In the genomic region with DNA sequence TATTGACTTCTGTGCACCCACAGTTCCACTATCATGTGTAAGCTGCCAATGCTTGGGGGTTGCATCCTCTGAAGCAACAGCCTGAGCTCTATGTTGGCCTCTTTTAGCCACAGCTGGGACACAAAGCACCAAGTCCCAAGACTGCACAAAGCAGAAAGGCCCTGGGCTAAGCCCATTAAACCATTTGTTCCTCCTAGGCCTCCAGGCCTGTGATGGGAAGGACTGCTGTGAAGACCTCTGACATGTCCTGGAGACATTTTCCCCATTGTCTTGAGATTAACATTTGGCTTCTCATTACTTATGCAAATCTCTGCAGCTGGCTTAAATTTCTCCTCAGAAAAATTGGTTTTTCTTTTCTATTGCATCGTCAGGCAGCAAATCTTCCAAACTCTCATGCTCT, we compare ENCODE assay signal across 17 cellular contexts.
A peak's percentile ranks its signal among the peaks of the same experiment; 100 is the strongest.
DNase-seq lines count a peak whose midpoint lies in the region; ATAC-seq and TF ChIP-seq lines count a peak whose summit lies in the region.
"Had no signal": no experiment of that assay in that cellular context is flagged by ENCODE, and none has a peak within 500 bp of the region (broad histone marks: within the 10 kb centered on the region; RNA-seq: fewer than 3 reads in every experiment).

No MANE protein-coding gene starts in this region.

- POLR2A ChIA-PET in HEK293 (lab: Yijun Ruan, JAX): no interaction called here
- POLR2A ChIA-PET in WTC11 (lab: Charles Lee): no interaction called here

- H3K27ac Mint-ChIP-seq in WTC11 (no peak overlapping the region), endodermal cell (no peak overlapping the region)
- H3K27ac Mint-ChIP-seq: CD14-positive monocyte, H9 had no signal

- WGBS in endodermal cell (ENCODE audit: insufficient coverage in 1 of 2, insufficient read length in 1 of 2), 2 experiments: 92 to 93% methylated on average over 1 of the region's 1 CpG
- WGBS in ovary, 3 donors: 89 to 95% (median 92%) methylated on average over 1 of the region's 1 CpG

- H3K9ac ChIP-seq in endodermal cell (ENCODE audit: extremely low read depth, low read length, poor library complexity, severe bottlenecking): no peak overlapping the region
- H3K9ac ChIP-seq: BLaER1, GM23248, KMS-11 had no signal

- H3K36me3 Mint-ChIP-seq in WTC11: peaks cover 37% of the 10 kb centered on the region
- no peaks in the 10 kb centered on the region for H3K36me3 Mint-ChIP-seq in endodermal cell (ENCODE audit: low read depth)
- H3K36me3 Mint-ChIP-seq: CD14-positive monocyte had no signal

- DNase-seq in DMS 273 (lab: John Stamatoyannopoulos, UW; ENCODE audit: unreplicated experiment): peak; percentile 13
- DNase-seq in DMS 273 treated with DMSO at 0.1 percent for 48 hours (lab: John Stamatoyannopoulos, UW): no peak
- DNase-seq in WTC11 (ENCODE audit: low spot score): peak; percentile 14
- DNase-seq in endodermal cell: no peak
- DNase-seq in NCI-H2196 (lab: John Stamatoyannopoulos, UW; ENCODE audit: unreplicated experiment): no peak
- DNase-seq in ovary: no peak
- DNase-seq: CD4-positive, alpha-beta memory T cell; DMS79; GF-D8; GM23248; H9 had no signal

- TF ChIP-seq EP300 in ovary (IDR thresholded peaks at IDR 0.05): no peak

- no peak for ATAC-seq in WTC11
- ATAC-seq in GM21717 (IDR thresholded peaks at IDR 0.05; ENCODE audit: unreplicated experiment): no peak

- H3K27ac ChIP-seq in HEK293 (ENCODE audit: extremely low read depth, low read depth, low read length) (no peak overlapping the region), endodermal cell (ENCODE audit: low read depth, low read length) (no peak overlapping the region), ovary (no peak overlapping the region)
- H3K27ac ChIP-seq: 22Rv1, BLaER1, GM23248, KMS-11 had no signal

- H3K27me3 Mint-ChIP-seq in WTC11 (ENCODE audit: low read depth): peaks cover 36% of the 10 kb centered on the region
- H3K27me3 Mint-ChIP-seq in endodermal cell (ENCODE audit: insufficient read depth): no peaks in the 10 kb centered on the region
- H3K27me3 Mint-ChIP-seq: CD4-positive, alpha-beta memory T cell had no signal

- H3K27me3 ChIP-seq in endodermal cell (ENCODE audit: control insufficient read depth, insufficient read depth, low read length, poor library complexity, severe bottlenecking) (no peaks in the 10 kb centered on the region), ovary (no peaks in the 10 kb centered on the region)
- H3K27me3 ChIP-seq: BLaER1 had no signal

- intact Hi-C loops in ovary (cut with DNase I): no loop called here

- no peaks in the 10 kb centered on the region for H3K9me3 ChIP-seq in HEK293 (ENCODE audit: control insufficient read depth, insufficient read depth, low read depth, low read length)
- H3K9me3 ChIP-seq in endodermal cell (ENCODE audit: control insufficient read depth, low read length): peaks cover 30% of the 10 kb centered on the region
- H3K9me3 ChIP-seq in ovary: peaks cover 0 to 3% of the 10 kb centered on the region in 2 donors

- H3K4me3 Mint-ChIP-seq in WTC11: no peak overlapping the region
- no peak overlapping the region for H3K4me3 Mint-ChIP-seq in endodermal cell
- H3K4me3 Mint-ChIP-seq: CD14-positive monocyte; CD4-positive, alpha-beta memory T cell; H9 had no signal

- H3K36me3 ChIP-seq in HEK293 (ENCODE audit: control insufficient read depth in 2 of 2, insufficient read depth in 1 of 2, low read length in 2 of 2) (no peaks in the 10 kb centered on the region), endodermal cell (ENCODE audit: control insufficient read depth, insufficient read depth, low read length) (no peaks in the 10 kb centered on the region), ovary (no peaks in the 10 kb centered on the region)
- H3K36me3 ChIP-seq: BLaER1 had no signal

- H3K4me1 ChIP-seq in HEK293 (ENCODE audit: control insufficient read depth, insufficient read depth, low read length) (no peaks in the 10 kb centered on the region), endodermal cell (ENCODE audit: control insufficient read depth, insufficient read depth, low read length) (no peaks in the 10 kb centered on the region), ovary (ENCODE audit: insufficient read depth) (no peaks in the 10 kb centered on the region)

- H3K9me3 Mint-ChIP-seq in WTC11 (peaks cover 53% of the 10 kb centered on the region), endodermal cell (peaks cover 35% of the 10 kb centered on the region)

- CTCF ChIA-PET in HEK293 (lab: Yijun Ruan, JAX): no interaction called here
- CTCF ChIA-PET in WTC11 (lab: Charles Lee): no interaction called here

- H3K4me1 Mint-ChIP-seq in WTC11 (peaks cover 6% of the 10 kb centered on the region), endodermal cell (no peaks in the 10 kb centered on the region)
- H3K4me1 Mint-ChIP-seq: CD14-positive monocyte; CD4-positive, alpha-beta memory T cell had no signal

- H3K4me3 ChIP-seq in HEK293 (ENCODE audit: low read depth, low read length) (no peak overlapping the region), endodermal cell (ENCODE audit: low read length) (peak overlapping the region; percentile 56), ovary (no peak overlapping the region)
- H3K4me3 ChIP-seq: BLaER1, GM23248 had no signal

- TF ChIP-seq CTCF in HEK293 (tag by site-specific recombination; IDR thresholded peaks at IDR 0.05) (no peak), WTC11 (IDR thresholded peaks at IDR 0.05) (no peak), endodermal cell (conservative IDR thresholded peaks at IDR 0.05) (no peak), ovary (IDR thresholded peaks at IDR 0.05) (no peak)

- no peak for TF ChIP-seq POLR2A in ovary (IDR thresholded peaks at IDR 0.05)

TF ChIP-seq in HEK293, 187 proteins besides CTCF, POLR2A, EP300 and RAD21 (continues in another document):
- TF ChIP-seq ZNF610 (tag by site-specific recombination; IDR thresholded peaks at IDR 0.05; ENCODE audit: borderline replicate concordance) (no peak), KLF1 (tag by site-specific recombination; IDR thresholded peaks at IDR 0.05) (no peak), ZBTB7A (tag by site-specific recombination; IDR thresholded peaks at IDR 0.05; ENCODE audit: low read depth) (no peak), SETDB1 (IDR thresholded peaks at IDR 0.05; ENCODE audit: insufficient read length, low read length) (peak; percentile 86), ZNF501 (tag by site-specific recombination; IDR thresholded peaks at IDR 0.05) (no peak), ZNF37A (tag by site-specific recombination; IDR thresholded peaks at IDR 0.05) (no peak), OSR2 (tag by site-specific recombination; IDR thresholded peaks at IDR 0.05) (no peak), ZNF571 (tag by site-specific recombination; IDR thresholded peaks at IDR 0.05) (no peak), TRIM28 (IDR thresholded peaks at IDR 0.05; ENCODE audit: borderline replicate concordance, low read length) (peak; percentile 82; the same call in 1 of the 2 replicates), ZXDB (tag by site-specific recombination; IDR thresholded peaks at IDR 0.05) (no peak), FEZF1 (tag by site-specific recombination; IDR thresholded peaks at IDR 0.05) (no peak), ZNF707 (tag by site-specific recombination; IDR thresholded peaks at IDR 0.05) (no peak), ZNF132 (tag by site-specific recombination; IDR thresholded peaks at IDR 0.05; ENCODE audit: borderline replicate concordance) (no peak), ZNF521 (tag by site-specific recombination; IDR thresholded peaks at IDR 0.05) (no peak)
- TF ChIP-seq, protein P1, sequence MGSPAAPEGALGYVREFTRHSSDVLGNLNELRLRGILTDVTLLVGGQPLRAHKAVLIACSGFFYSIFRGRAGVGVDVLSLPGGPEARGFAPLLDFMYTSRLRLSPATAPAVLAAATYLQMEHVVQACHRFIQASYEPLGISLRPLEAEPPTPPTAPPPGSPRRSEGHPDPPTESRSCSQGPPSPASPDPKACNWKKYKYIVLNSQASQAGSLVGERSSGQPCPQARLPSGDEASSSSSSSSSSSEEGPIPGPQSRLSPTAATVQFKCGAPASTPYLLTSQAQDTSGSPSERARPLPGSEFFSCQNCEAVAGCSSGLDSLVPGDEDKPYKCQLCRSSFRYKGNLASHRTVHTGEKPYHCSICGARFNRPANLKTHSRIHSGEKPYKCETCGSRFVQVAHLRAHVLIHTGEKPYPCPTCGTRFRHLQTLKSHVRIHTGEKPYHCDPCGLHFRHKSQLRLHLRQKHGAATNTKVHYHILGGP (tag by site-specific recombination; IDR thresholded peaks at IDR 0.05): no peak

TF ChIP-seq in WTC11, 78 proteins besides CTCF, POLR2A, EP300 and RAD21 (continues in another document):
- TF ChIP-seq NR2C2 (CRISPR knock-in tag; IDR thresholded peaks at IDR 0.05): no peak
- no peak for TF ChIP-seq SP1 (CRISPR knock-in tag; conservative IDR thresholded peaks at IDR 0.05)
- TF ChIP-seq, protein P2, sequence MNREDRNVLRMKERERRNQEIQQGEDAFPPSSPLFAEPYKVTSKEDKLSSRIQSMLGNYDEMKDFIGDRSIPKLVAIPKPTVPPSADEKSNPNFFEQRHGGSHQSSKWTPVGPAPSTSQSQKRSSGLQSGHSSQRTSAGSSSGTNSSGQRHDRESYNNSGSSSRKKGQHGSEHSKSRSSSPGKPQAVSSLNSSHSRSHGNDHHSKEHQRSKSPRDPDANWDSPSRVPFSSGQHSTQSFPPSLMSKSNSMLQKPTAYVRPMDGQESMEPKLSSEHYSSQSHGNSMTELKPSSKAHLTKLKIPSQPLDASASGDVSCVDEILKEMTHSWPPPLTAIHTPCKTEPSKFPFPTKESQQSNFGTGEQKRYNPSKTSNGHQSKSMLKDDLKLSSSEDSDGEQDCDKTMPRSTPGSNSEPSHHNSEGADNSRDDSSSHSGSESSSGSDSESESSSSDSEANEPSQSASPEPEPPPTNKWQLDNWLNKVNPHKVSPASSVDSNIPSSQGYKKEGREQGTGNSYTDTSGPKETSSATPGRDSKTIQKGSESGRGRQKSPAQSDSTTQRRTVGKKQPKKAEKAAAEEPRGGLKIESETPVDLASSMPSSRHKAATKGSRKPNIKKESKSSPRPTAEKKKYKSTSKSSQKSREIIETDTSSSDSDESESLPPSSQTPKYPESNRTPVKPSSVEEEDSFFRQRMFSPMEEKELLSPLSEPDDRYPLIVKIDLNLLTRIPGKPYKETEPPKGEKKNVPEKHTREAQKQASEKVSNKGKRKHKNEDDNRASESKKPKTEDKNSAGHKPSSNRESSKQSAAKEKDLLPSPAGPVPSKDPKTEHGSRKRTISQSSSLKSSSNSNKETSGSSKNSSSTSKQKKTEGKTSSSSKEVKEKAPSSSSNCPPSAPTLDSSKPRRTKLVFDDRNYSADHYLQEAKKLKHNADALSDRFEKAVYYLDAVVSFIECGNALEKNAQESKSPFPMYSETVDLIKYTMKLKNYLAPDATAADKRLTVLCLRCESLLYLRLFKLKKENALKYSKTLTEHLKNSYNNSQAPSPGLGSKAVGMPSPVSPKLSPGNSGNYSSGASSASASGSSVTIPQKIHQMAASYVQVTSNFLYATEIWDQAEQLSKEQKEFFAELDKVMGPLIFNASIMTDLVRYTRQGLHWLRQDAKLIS (CRISPR knock-in tag; IDR thresholded peaks at IDR 0.05; ENCODE audit: borderline replicate concordance): no peak

Comparison
In these comparisons a context has a peak if more than half of its experiments do, and no peak if none do; other contexts are left out.
1. DNase-seq: peak in DMS 273 (single experiment) and WTC11 (single experiment); none in DMS 273 treated with DMSO at 0.1 percent for 48 hours (single experiment), endodermal cell (single experiment), NCI-H2196 (single experiment) and ovary (0 of 5).